ENCODE assay signal across 23 cellular contexts in genomic region chr12:109932878-109933503, GRCh38. TPM values are rescaled to one million over a fixed set of nuclear protein-coding genes. Genes with fewer than 3 reads are reported as not detected.
A peak's percentile ranks its signal among the peaks of the same experiment; 100 is the strongest.
DNase-seq lines count a peak whose midpoint lies in the region; ATAC-seq lines count a peak whose summit lies in the region.
"Had no signal": no experiment of that assay in that cellular context is flagged by ENCODE, and none has a peak within 500 bp of the region (broad histone marks: within the 10 kb centered on the region; RNA-seq: fewer than 3 reads in every experiment).

No MANE protein-coding gene starts in this region.

- H3K36me3 ChIP-seq in esophagus (ENCODE audit: control insufficient read depth in 2 of 2, insufficient read depth in 2 of 2, low read length in 1 of 2) = peaks cover 0 to 20% of the 10 kb centered on the region in 2 donors
- peaks cover 53% of the 10 kb centered on the region for H3K36me3 ChIP-seq in CD8-positive, alpha-beta memory T cell (ENCODE audit: insufficient read depth, low read length)

- H3K27ac Mint-ChIP-seq in stimulated activated memory B cell treated with anti-CD40 and anti-IgM and Interleukin-4, amounts not matched to agents 10 μg/mL and 1 μg/mL and 100 μg/mL, for 72 hours = peak overlapping the region; percentile 1
- no peak overlapping the region for H3K27ac Mint-ChIP-seq in CD8-positive, alpha-beta memory T cell
- H3K27ac Mint-ChIP-seq: activated CD4-positive, alpha-beta memory T cell treated with anti-CD3 and anti-CD28 coated beads for 36 hours had no signal

- H3K4me1 Mint-ChIP-seq in stimulated activated memory B cell treated with anti-CD40 and anti-IgM and Interleukin-4, amounts not matched to agents 10 μg/mL and 1 μg/mL and 100 μg/mL, for 72 hours = no peaks in the 10 kb centered on the region
- H3K4me1 Mint-ChIP-seq in CD8-positive, alpha-beta memory T cell = no peaks in the 10 kb centered on the region

- WGBS in esophagus, 2 donors = 71 to 72% methylated on average over 14 of the region's 14 CpGs
- WGBS in right cardiac atrium = 60% methylated on average over 14 of the region's 14 CpGs

- H3K9me3 Mint-ChIP-seq in stimulated activated memory B cell treated with anti-CD40 and anti-IgM and Interleukin-4, amounts not matched to agents 10 μg/mL and 1 μg/mL and 100 μg/mL, for 72 hours = no peaks in the 10 kb centered on the region
- no peaks in the 10 kb centered on the region for H3K9me3 Mint-ChIP-seq in CD8-positive, alpha-beta memory T cell
- H3K9me3 Mint-ChIP-seq: activated CD4-positive, alpha-beta memory T cell treated with anti-CD3 and anti-CD28 coated beads for 36 hours; natural killer cell treated with Interleukin-12 subunit alpha and Interleukin-12 subunit beta and Interleukin-15 and Interleukin-18, amount 100 ng/mL, for 72 hours had no signal

- peak overlapping the region; percentile 5 to 74 for H3K27ac ChIP-seq in esophagus (ENCODE audit: low read depth in 2 of 2, low read length in 1 of 2)
- H3K27ac ChIP-seq in right cardiac atrium (ENCODE audit: low read length) = peak overlapping the region; percentile 30
- H3K27ac ChIP-seq in CD8-positive, alpha-beta memory T cell (ENCODE audit: low read depth, low read length) = no peak overlapping the region
- H3K27ac ChIP-seq: A549, epithelial cell of prostate, gastrocnemius medialis had no signal

- ATAC-seq in right cardiac atrium = peak; percentile 85 to 90
- no peak for ATAC-seq in stimulated activated memory B cell treated with anti-CD40 and anti-IgM and Interleukin-4, amounts not matched to agents 10 μg/mL and 1 μg/mL and 100 μg/mL, for 72 hours
- ATAC-seq: A549; gastrocnemius medialis; natural killer cell treated with Interleukin-12 subunit alpha and Interleukin-12 subunit beta and Interleukin-15 and Interleukin-18, amount 100 ng/mL, for 72 hours had no signal

- intact Hi-C loops in right cardiac atrium (cut with DNase I) = no loop called here

- H3K4me3 ChIP-seq in esophagus (ENCODE audit: low read depth in 1 of 2, low read length in 2 of 2) (no peak overlapping the region), right cardiac atrium (ENCODE audit: low read length) (no peak overlapping the region)
- no peak overlapping the region for H3K4me3 ChIP-seq in CD8-positive, alpha-beta memory T cell (ENCODE audit: low read length)
- H3K4me3 ChIP-seq: A549, gastrocnemius medialis, HAP-1, pancreas had no signal

- CTCF ChIA-PET in CD8-positive, alpha-beta memory T cell (lab: Charles Lee) = no interaction called here

- H3K27me3 ChIP-seq in esophagus (ENCODE audit: control insufficient read depth in 1 of 2, insufficient read depth in 2 of 2, low read length in 2 of 2) = no peaks in the 10 kb centered on the region
- H3K27me3 ChIP-seq in right cardiac atrium (ENCODE audit: control insufficient read depth, insufficient read depth) = no peaks in the 10 kb centered on the region
- no peaks in the 10 kb centered on the region for H3K27me3 ChIP-seq in CD8-positive, alpha-beta memory T cell (ENCODE audit: insufficient read depth, low read length, poor library complexity, severe bottlenecking)
- H3K27me3 ChIP-seq: gastrocnemius medialis, pancreas had no signal

- H3K27me3 Mint-ChIP-seq in stimulated activated memory B cell treated with anti-CD40 and anti-IgM and Interleukin-4, amounts not matched to agents 10 μg/mL and 1 μg/mL and 100 μg/mL, for 72 hours = no peaks in the 10 kb centered on the region
- peaks cover 0 to 2% of the 10 kb centered on the region in 2 donors for H3K27me3 Mint-ChIP-seq in CD8-positive, alpha-beta memory T cell
- H3K27me3 Mint-ChIP-seq: activated CD4-positive, alpha-beta memory T cell treated with anti-CD3 and anti-CD28 coated beads for 36 hours; natural killer cell treated with Interleukin-12 subunit alpha and Interleukin-12 subunit beta and Interleukin-15 and Interleukin-18, amount 100 ng/mL, for 72 hours had no signal

- no peaks in the 10 kb centered on the region for H3K9me3 ChIP-seq in esophagus (ENCODE audit: control insufficient read depth in 2 of 2, insufficient read depth in 1 of 2, low read depth in 1 of 2, low read length in 1 of 2)
- no peaks in the 10 kb centered on the region for H3K9me3 ChIP-seq in right cardiac atrium (ENCODE audit: control insufficient read depth, low read length)
- no peaks in the 10 kb centered on the region for H3K9me3 ChIP-seq in CD8-positive, alpha-beta memory T cell (ENCODE audit: low read length)
- H3K9me3 ChIP-seq: A549, Caco-2, gastrocnemius medialis, HAP-1, pancreas had no signal

- no peak overlapping the region for H3K4me3 Mint-ChIP-seq in stimulated activated memory B cell treated with anti-CD40 and anti-IgM and Interleukin-4, amounts not matched to agents 10 μg/mL and 1 μg/mL and 100 μg/mL, for 72 hours
- no peak overlapping the region for H3K4me3 Mint-ChIP-seq in CD8-positive, alpha-beta memory T cell
- H3K4me3 Mint-ChIP-seq: activated CD4-positive, alpha-beta memory T cell treated with anti-CD3 and anti-CD28 coated beads for 36 hours; natural killer cell treated with Interleukin-12 subunit alpha and Interleukin-12 subunit beta and Interleukin-15 and Interleukin-18, amount 100 ng/mL, for 72 hours had no signal

- H3K36me3 Mint-ChIP-seq in stimulated activated memory B cell treated with anti-CD40 and anti-IgM and Interleukin-4, amounts not matched to agents 10 μg/mL and 1 μg/mL and 100 μg/mL, for 72 hours = peaks cover 39% of the 10 kb centered on the region
- H3K36me3 Mint-ChIP-seq in CD8-positive, alpha-beta memory T cell = peaks cover 8 to 83% (median 20%) of the 10 kb centered on the region in 3 donors

- DNase-seq in Ammon's horn (ENCODE audit: low spot score) = peak; percentile 29
- DNase-seq in right cardiac atrium = peak; percentile 92 to 95 (median 92)
- DNase-seq in kidney tubule cell (ENCODE audit: low spot score) = no peak
- no peak for DNase-seq in NCI-H2107 treated with DMSO at 0.1 percent for 48 hours (lab: John Stamatoyannopoulos, UW; ENCODE audit: unreplicated experiment)
- DNase-seq in CD8-positive, alpha-beta memory T cell = no peak
- DNase-seq in HT-29 (ENCODE audit: low spot score) = no peak
- DNase-seq: activated CD4-positive, alpha-beta memory T cell treated with anti-CD3 and anti-CD28 coated beads for 36 hours; activated T-cell treated with anti-CD3 and anti-CD28 coated beads for 4 hours; Caco-2; central memory CD4-positive, alpha-beta T cell; DMS79 treated with DMSO at 0.1 percent for 48 hours; gastrocnemius medialis; MM.1S; NCI-H1436 treated with DMSO at 0.1 percent for 48 hours; NCI-H2171; NCI-H524 treated with DMSO at 0.1 percent for 48 hours; pancreas had no signal

- POLR2A ChIA-PET in CD8-positive, alpha-beta memory T cell (lab: Charles Lee) = no interaction called here

- no peaks in the 10 kb centered on the region for H3K4me1 ChIP-seq in esophagus (ENCODE audit: control insufficient read depth in 2 of 2, insufficient read depth in 2 of 2, low read length in 1 of 2)
- H3K4me1 ChIP-seq in right cardiac atrium (ENCODE audit: control insufficient read depth, insufficient read depth, low read length) = no peaks in the 10 kb centered on the region
- no peaks in the 10 kb centered on the region for H3K4me1 ChIP-seq in CD8-positive, alpha-beta memory T cell (ENCODE audit: insufficient read depth, low read length)
- H3K4me1 ChIP-seq: A549, HAP-1 had no signal

RNA-seq across cellular contexts. Expression of gene TCHP, which starts 32.9 kb away (rescaled TPM):
- 10 to 100 TPM; 14.1 to 17.4 TPM for polyA plus RNA-seq in esophagus
- 10 to 100 TPM in 3 of 4 donors, 1 to 10 TPM in 1; 7.1 to 13.5 (median 10.3) TPM for total RNA-seq in right cardiac atrium
- 10.1 TPM for polyA plus RNA-seq in right cardiac atrium
- total RNA-seq in CD8-positive, alpha-beta memory T cell = 10 to 100 TPM; 27.7 to 28.3 TPM
- polyA plus RNA-seq in CD8-positive, alpha-beta memory T cell = 18.6 TPM
- total RNA-seq in HT-29 (2014; rRNA removed; shearing (Covaris generic)) = 8.8 and 16.7 TPM in 2 replicates

RNA-seq across cellular contexts. Expression of gene GLTP, which starts 52.6 kb away (rescaled TPM):
- polyA plus RNA-seq in esophagus = 100 to 1,000 TPM; 270 to 383 TPM
- total RNA-seq in right cardiac atrium = 10 to 100 TPM; 20.5 to 26.8 (median 22.3) TPM
- polyA plus RNA-seq in right cardiac atrium = 20.7 TPM
- total RNA-seq in CD8-positive, alpha-beta memory T cell = 10 to 100 TPM; 39.3 to 42.7 TPM
- polyA plus RNA-seq in CD8-positive, alpha-beta memory T cell = 67.4 TPM
- 23.7 and 25.7 TPM in 2 replicates for total RNA-seq in HT-29 (2014; rRNA removed; shearing (Covaris generic))

Comparison
In these comparisons a context has a peak if more than half of its experiments do, and no peak if none do; other contexts are left out.
1. DNase-seq: peak in Ammon's horn (single experiment) and right cardiac atrium (3 of 3); none in kidney tubule cell (single experiment), NCI-H2107 treated with DMSO at 0.1 percent for 48 hours (single experiment), CD8-positive, alpha-beta memory T cell (0 of 5) and HT-29 (single experiment).